ENCODE assay signal across 12 cellular contexts in the genomic region with DNA sequence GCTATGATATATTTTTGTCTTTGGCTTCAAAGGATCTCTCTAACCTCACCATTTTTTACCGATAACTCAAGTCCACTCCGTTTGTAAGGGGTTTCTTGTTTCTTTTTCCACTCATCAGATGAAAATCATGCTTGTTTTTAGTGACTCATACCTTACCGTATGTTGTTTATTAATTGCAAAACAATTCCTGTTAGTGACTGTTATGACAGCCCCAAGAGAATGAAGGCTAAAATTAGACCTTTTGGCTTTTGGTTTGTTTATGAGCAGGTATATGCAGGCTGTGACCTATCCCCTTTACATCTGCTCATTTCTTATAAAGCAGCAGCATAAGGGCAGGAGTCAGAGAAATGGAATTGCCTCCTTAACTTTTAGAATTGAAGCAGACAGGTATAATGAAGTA.
DNase-seq lines count a peak whose midpoint lies in the region; ATAC-seq and TF ChIP-seq lines count a peak whose summit lies in the region.
"Had no signal": no experiment of that assay in that cellular context is flagged by ENCODE, and none has a peak within 500 bp of the region (broad histone marks: within the 10 kb centered on the region; RNA-seq: fewer than 3 reads in every experiment).

No MANE protein-coding gene starts in this region.

- H2AFZ ChIP-seq in IMR-90 (replicated peaks; ENCODE audit: low read length, poor library complexity), result no peak overlapping the region

- dilution Hi-C loops in IMR-90 (cut with HindIII; ENCODE audit: low sequenced_read_pairs, unreplicated experiment), result no loop called here

- no peak overlapping the region for H4K8ac ChIP-seq in IMR-90 (ENCODE audit: low read depth in 2 of 2, low read length in 2 of 2)

- no peak overlapping the region for H3K23ac ChIP-seq in IMR-90 (ENCODE audit: low read depth, low read length)

- H3K36me3 Mint-ChIP-seq in endothelial cell (ENCODE audit: low read depth, unreplicated experiment) (no peaks in the 10 kb centered on the region), progenitor cell of endocrine pancreas (ENCODE audit: insufficient read depth) (no peaks in the 10 kb centered on the region)

- no peak overlapping the region; the same call in 2 of the 3 replicates for H2BK15ac ChIP-seq in IMR-90 (ENCODE audit: low read depth, low read length)

- intact Hi-C loops in IMR-90 (cut with micrococcal nuclease), result no loop called here

- no peak for TF ChIP-seq POLR2A in IMR-90 (IDR thresholded peaks at IDR 0.05; ENCODE audit: low read depth, low read length)

- H2BK20ac ChIP-seq in IMR-90 (ENCODE audit: low read depth, low read length), result peak overlapping the region; percentile 36; the same call in 1 of the 2 replicates

- DNase-seq in EH (ENCODE audit: low read depth) (peak; percentile 63), IMR-90 (peak; percentile 89), fibroblast of the aortic adventitia (ENCODE audit: low read depth) (peak; percentile 24), endothelial cell (ENCODE audit: low spot score) (no peak), GM13976 (ENCODE audit: low spot score) (no peak), progenitor cell of endocrine pancreas (ENCODE audit: low spot score, unreplicated experiment) (no peak)
- DNase-seq in stimulated activated CD4-positive, alpha-beta T cell treated with anti-CD3 and anti-CD28 coated beads, Interleukin-1b, Interleukin-23, amount 100 ng/mL, for 48 hours, result no peak
- DNase-seq: activated CD4-positive, CD25-positive, alpha-beta regulatory T cell treated with anti-CD3 and anti-CD28 coated beads, Interleukin-2, amount 50 U/mL, for 72 hours; DMS79 treated with DMSO at 0.1 percent for 48 hours; testis had no signal

- H3K36me3 ChIP-seq in IMR-90 (ENCODE audit: control insufficient read depth, insufficient read depth, low read length), result no peaks in the 10 kb centered on the region

- H2BK5ac ChIP-seq in IMR-90 (ENCODE audit: low read depth, low read length, poor library complexity, severe bottlenecking), result peak overlapping the region; percentile 78

- H2AK9ac ChIP-seq in IMR-90 (replicated peaks; ENCODE audit: low read depth, low read length, poor library complexity), result no peak overlapping the region

- H3K4me2 ChIP-seq in IMR-90 (ENCODE audit: low read depth, low read length), result peak overlapping the region; percentile 29; the same call in 1 of the 2 replicates

- no peak overlapping the region for H3K9ac ChIP-seq in IMR-90 (ENCODE audit: low read depth, low read length)

- H3K27me3 ChIP-seq in IMR-90 (ENCODE audit: control insufficient read depth, insufficient read depth, low read length), result no peaks in the 10 kb centered on the region
- H3K27me3 ChIP-seq: testis had no signal

- peak overlapping the region; percentile 13; the same call in 1 of the 2 replicates for H3K27ac ChIP-seq in IMR-90 (ENCODE audit: insufficient read depth, low read length)
- H3K27ac ChIP-seq: testis had no signal

- in situ Hi-C loops in IMR-90 (cut with MboI; ENCODE audit: low sequenced_read_pairs), result loop anchor here (25.0 kb wide), 1 partner anchor 559 kb away; no protein-coding TSS in a partner anchor
- in situ Hi-C loops in GM13976 (cut with MboI; ENCODE audit: low sequenced_read_pairs, unreplicated experiment), result no loop called here

- H4K91ac ChIP-seq in IMR-90 (ENCODE audit: insufficient read depth, low read depth, low read length), result no peak overlapping the region

- H3K27me3 Mint-ChIP-seq in endothelial cell (ENCODE audit: unreplicated experiment), result peaks cover 3% of the 10 kb centered on the region
- no peaks in the 10 kb centered on the region for H3K27me3 Mint-ChIP-seq in progenitor cell of endocrine pancreas

- no CpG with 5 or more reads among the region's 3 CpGs for WGBS in IMR-90 (ENCODE audit: extremely low coverage in 2 of 2, insufficient read length in 1 of 2), 2 experiments

- peaks cover 0 to 6% of the 10 kb centered on the region in 2 experiments; a peak in 1 of 4 replicates for H3K79me1 ChIP-seq in IMR-90 (ENCODE audit: low read depth in 1 of 2, low read length in 2 of 2)

- no TSS peak for BruUV-seq in IMR-90 (replicated peaks; lab: Mats Ljungman, UMichigan)

- H3K4me1 ChIP-seq in IMR-90 (ENCODE audit: control insufficient read depth, insufficient read depth, low read length), result peaks cover 5% of the 10 kb centered on the region
- H3K4me1 ChIP-seq: testis had no signal

- no peak overlapping the region for H3K14ac ChIP-seq in IMR-90 (replicated peaks; ENCODE audit: low read depth, low read length)

- H4K20me1 ChIP-seq in IMR-90 (ENCODE audit: insufficient read depth, low read length), result no peaks in the 10 kb centered on the region

- H3K9me3 Mint-ChIP-seq in endothelial cell (ENCODE audit: unreplicated experiment) (no peaks in the 10 kb centered on the region), progenitor cell of endocrine pancreas (ENCODE audit: low read depth) (peaks cover 8% of the 10 kb centered on the region)

- H2AK5ac ChIP-seq in IMR-90 (ENCODE audit: low read depth, low read length), result no peak overlapping the region

- no peak for TF ChIP-seq CTCF in IMR-90 (conservative IDR thresholded peaks at IDR 0.05; ENCODE audit: low read depth, low read length)
- no peak for TF ChIP-seq CTCF in fibroblast of the aortic adventitia (IDR thresholded peaks at IDR 0.05; ENCODE audit: insufficient read depth, low read length)
- TF ChIP-seq CTCF in endothelial cell (IDR thresholded peaks at IDR 0.05; ENCODE audit: unreplicated experiment), result no peak
- TF ChIP-seq CTCF in GM13976 (IDR thresholded peaks at IDR 0.05; ENCODE audit: borderline replicate concordance, control extremely low read depth, extremely low read depth, insufficient read depth, missing control alignments), result no peak
- no peak for TF ChIP-seq CTCF in progenitor cell of endocrine pancreas (IDR thresholded peaks at IDR 0.05; ENCODE audit: unreplicated experiment)

- H3K4me1 Mint-ChIP-seq in endothelial cell (ENCODE audit: unreplicated experiment) (no peaks in the 10 kb centered on the region), progenitor cell of endocrine pancreas (ENCODE audit: low read depth) (no peaks in the 10 kb centered on the region)

- H3K4me3 Mint-ChIP-seq in endothelial cell (ENCODE audit: unreplicated experiment) (no peak overlapping the region), progenitor cell of endocrine pancreas (ENCODE audit: low read depth) (no peak overlapping the region)

- no peaks in the 10 kb centered on the region for H3K9me3 ChIP-seq in IMR-90 (ENCODE audit: control insufficient read depth, insufficient read depth, low read length)
- H3K9me3 ChIP-seq: testis had no signal

- TF ChIP-seq RAD21 in IMR-90 (IDR thresholded peaks at IDR 0.05; ENCODE audit: low read length), result no peak

- no peaks in the 10 kb centered on the region for H3K9me1 ChIP-seq in IMR-90 (ENCODE audit: insufficient read depth, low read length)

- no peak overlapping the region for H3K18ac ChIP-seq in IMR-90 (ENCODE audit: low read depth, low read length)

- CTCF ChIA-PET in IMR-90 (lab: Yijun Ruan, JAX), result interaction anchor here (0.6 kb wide), 1 partner anchor 24 kb away, joined by 3 read pairs; no protein-coding TSS in a partner anchor

- H3K56ac ChIP-seq in IMR-90 (ENCODE audit: extremely low read depth, insufficient read depth, low read length), result no peak overlapping the region

- H3K4ac ChIP-seq in IMR-90 (ENCODE audit: low read depth, low read length), result no peak overlapping the region; the same call in 1 of the 2 replicates

- H2BK120ac ChIP-seq in IMR-90 (ENCODE audit: low read depth, low read length), result peak overlapping the region; percentile 14; the same call in 1 of the 2 replicates

- peak; percentile 53 for ATAC-seq in GM21717 (IDR thresholded peaks at IDR 0.05; ENCODE audit: unreplicated experiment)
- ATAC-seq in IMR-90 (ENCODE audit: low read depth), result peak; percentile 33
- ATAC-seq: esophagus mucosa had no signal

- no peak overlapping the region for H4K5ac ChIP-seq in IMR-90 (ENCODE audit: low read depth, low read length)

- POLR2A ChIA-PET in IMR-90 (lab: Charles Lee; ENCODE audit: unreplicated experiment), result no interaction called here

- no peak overlapping the region for H3K4me3 ChIP-seq in IMR-90 (ENCODE audit: insufficient read depth, low read depth, low read length)
- H3K4me3 ChIP-seq in fibroblast of the aortic adventitia (ENCODE audit: low read depth, low read length), result no peak overlapping the region
- H3K4me3 ChIP-seq: testis had no signal

- no peak overlapping the region for H3K27ac Mint-ChIP-seq in endothelial cell (ENCODE audit: unreplicated experiment)
- no peak overlapping the region for H3K27ac Mint-ChIP-seq in progenitor cell of endocrine pancreas

TF ChIP-seq in IMR-90, 13 proteins besides CTCF, POLR2A, EP300 and RAD21:
- TF ChIP-seq BHLHE40 (IDR thresholded peaks at IDR 0.05; ENCODE audit: low read depth, low read length) (peak; percentile 61; the same call in 1 of the 2 replicates), FOS (IDR thresholded peaks at IDR 0.05; ENCODE audit: low read depth, low read length) (peak; percentile 97), RCOR1 (IDR thresholded peaks at IDR 0.05; ENCODE audit: insufficient replicate concordance, low read length) (no peak), CEBPB (IDR thresholded peaks at IDR 0.05; ENCODE audit: low read depth, low read length) (peak; percentile 94)

Comparison
In these comparisons a context has a peak if more than half of its experiments do, and no peak if none do; other contexts are left out.
1. DNase-seq: peak in EH (single experiment), IMR-90 (single experiment) and fibroblast of the aortic adventitia (single experiment); none in endothelial cell (single experiment), GM13976 (single experiment), progenitor cell of endocrine pancreas (single experiment) and stimulated activated CD4-positive, alpha-beta T cell treated with anti-CD3 and anti-CD28 coated beads, Interleukin-1b, Interleukin-23, amount 100 ng/mL, for 48 hours (single experiment).